ENCODE assay signal across 8 cellular contexts in the genomic region with DNA sequence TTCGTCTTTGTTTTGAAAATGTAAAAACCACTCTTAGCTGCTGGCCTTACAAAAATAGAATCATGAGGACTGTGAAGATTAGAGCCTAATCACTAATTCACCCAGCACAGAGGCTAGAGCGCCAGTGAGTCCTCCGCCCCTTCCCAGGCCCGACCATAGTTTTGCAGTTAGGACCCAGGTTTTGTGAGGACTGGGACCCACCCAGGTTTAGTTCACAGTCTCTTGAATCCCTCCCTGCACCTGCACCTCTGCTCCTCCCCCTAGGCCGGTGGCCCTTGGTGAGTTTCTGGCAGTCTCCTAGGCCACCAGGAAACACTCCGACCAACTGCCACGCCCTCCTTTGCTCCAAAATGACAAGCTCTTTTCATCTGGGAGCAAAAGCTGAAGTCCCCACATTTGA.
DNase-seq lines count a peak whose midpoint lies in the region; ATAC-seq and TF ChIP-seq lines count a peak whose summit lies in the region.

No MANE protein-coding gene starts in this region.

- peaks cover 15% of the 10 kb centered on the region for H3K4me1 Mint-ChIP-seq in activated naive CD8-positive, alpha-beta T cell treated with anti-CD3 and anti-CD28 coated beads, Interleukin-2, amount 50 U/mL, for 24 hours

- no peaks in the 10 kb centered on the region for H3K9me3 ChIP-seq in hepatocyte (ENCODE audit: low read depth)

- no peaks in the 10 kb centered on the region for H3K4me1 ChIP-seq in hepatocyte (ENCODE audit: insufficient read depth)

- H3K79me2 ChIP-seq in hepatocyte, result peaks cover 28% of the 10 kb centered on the region

- no peak for TF ChIP-seq CTCF in hepatocyte (IDR thresholded peaks at IDR 0.05; ENCODE audit: poor library complexity)

- peak; percentile 8 for DNase-seq in NK-92 treated with Interleukin-12 subunit alpha and Interleukin-12 subunit beta, amount 100 ng/mL, for 24 hours (lab: John Stamatoyannopoulos, UW)
- DNase-seq in NK-92 (lab: John Stamatoyannopoulos, UW; ENCODE audit: unreplicated experiment) (no peak), NCI-H1105 (lab: John Stamatoyannopoulos, UW) (peak; percentile 7), hepatocyte (ENCODE audit: low spot score) (peak; percentile 25), sciatic nerve (ENCODE audit: low spot score) (no peak), dedifferentiated amniotic fluid mesenchymal stem cell (ENCODE audit: extremely low spot score) (no peak)
- peak; percentile 23 for DNase-seq in activated naive CD8-positive, alpha-beta T cell treated with anti-CD3 and anti-CD28 coated beads, Interleukin-2, amount 50 U/mL, for 24 hours

- H3K36me3 ChIP-seq in hepatocyte (replicated peaks; ENCODE audit: insufficient read depth, low read depth), result no peaks in the 10 kb centered on the region

- no peaks in the 10 kb centered on the region for H3K9me3 Mint-ChIP-seq in activated naive CD8-positive, alpha-beta T cell treated with anti-CD3 and anti-CD28 coated beads, Interleukin-2, amount 50 U/mL, for 24 hours

- H3K27me3 ChIP-seq in hepatocyte, result no peaks in the 10 kb centered on the region

- no peaks in the 10 kb centered on the region for H3K36me3 Mint-ChIP-seq in activated naive CD8-positive, alpha-beta T cell treated with anti-CD3 and anti-CD28 coated beads, Interleukin-2, amount 50 U/mL, for 24 hours (ENCODE audit: low read depth)

- H3K27ac ChIP-seq in hepatocyte, result peak overlapping the region; percentile 39

- WGBS in hepatocyte (ENCODE audit: low lambda C conversion rate, missing lambda C conversion rate), result 13% methylated on average over 7 of the region's 7 CpGs

- peak overlapping the region; percentile 97 for H3K4me3 ChIP-seq in hepatocyte

- H3K4me2 ChIP-seq in hepatocyte, result peak overlapping the region; percentile 92

- intact Hi-C loops in sciatic nerve (cut with DNase I), result no loop called here

- peak overlapping the region; percentile 69 for H3K27ac Mint-ChIP-seq in activated naive CD8-positive, alpha-beta T cell treated with anti-CD3 and anti-CD28 coated beads, Interleukin-2, amount 50 U/mL, for 24 hours

- H2AFZ ChIP-seq in hepatocyte, result peak overlapping the region; percentile 98

- H3K27me3 Mint-ChIP-seq in activated naive CD8-positive, alpha-beta T cell treated with anti-CD3 and anti-CD28 coated beads, Interleukin-2, amount 50 U/mL, for 24 hours, result peaks cover 6% of the 10 kb centered on the region

- no peaks in the 10 kb centered on the region for H4K20me1 ChIP-seq in hepatocyte (ENCODE audit: insufficient read depth, poor library complexity, severe bottlenecking)

- ATAC-seq in GM21737 (IDR thresholded peaks at IDR 0.05; ENCODE audit: unreplicated experiment) (peak; percentile 38), sciatic nerve (peak; percentile 72)
- peak; percentile 38 for ATAC-seq in activated naive CD8-positive, alpha-beta T cell treated with anti-CD3 and anti-CD28 coated beads, Interleukin-2, amount 50 U/mL, for 24 hours

- no peaks in the 10 kb centered on the region for H3K9me2 ChIP-seq in hepatocyte (replicated peaks; ENCODE audit: insufficient read depth)

- H3K4me3 Mint-ChIP-seq in activated naive CD8-positive, alpha-beta T cell treated with anti-CD3 and anti-CD28 coated beads, Interleukin-2, amount 50 U/mL, for 24 hours, result peak overlapping the region; percentile 87

Comparison
In these comparisons a context has a peak if more than half of its experiments do, and no peak if none do; other contexts are left out.
1. DNase-seq: peak in NK-92 treated with Interleukin-12 subunit alpha and Interleukin-12 subunit beta, amount 100 ng/mL, for 24 hours (single experiment), NCI-H1105 (single experiment), activated naive CD8-positive, alpha-beta T cell treated with anti-CD3 and anti-CD28 coated beads, Interleukin-2, amount 50 U/mL, for 24 hours (single experiment) and hepatocyte (single experiment); none in NK-92 (single experiment), sciatic nerve (single experiment) and dedifferentiated amniotic fluid mesenchymal stem cell (single experiment).
2. Peak in every context shown above with its lines, with median percentiles within 50 percentile points of each other: ATAC-seq.